15 cellular contexts compared by ENCODE assay signal in the genomic region with DNA sequence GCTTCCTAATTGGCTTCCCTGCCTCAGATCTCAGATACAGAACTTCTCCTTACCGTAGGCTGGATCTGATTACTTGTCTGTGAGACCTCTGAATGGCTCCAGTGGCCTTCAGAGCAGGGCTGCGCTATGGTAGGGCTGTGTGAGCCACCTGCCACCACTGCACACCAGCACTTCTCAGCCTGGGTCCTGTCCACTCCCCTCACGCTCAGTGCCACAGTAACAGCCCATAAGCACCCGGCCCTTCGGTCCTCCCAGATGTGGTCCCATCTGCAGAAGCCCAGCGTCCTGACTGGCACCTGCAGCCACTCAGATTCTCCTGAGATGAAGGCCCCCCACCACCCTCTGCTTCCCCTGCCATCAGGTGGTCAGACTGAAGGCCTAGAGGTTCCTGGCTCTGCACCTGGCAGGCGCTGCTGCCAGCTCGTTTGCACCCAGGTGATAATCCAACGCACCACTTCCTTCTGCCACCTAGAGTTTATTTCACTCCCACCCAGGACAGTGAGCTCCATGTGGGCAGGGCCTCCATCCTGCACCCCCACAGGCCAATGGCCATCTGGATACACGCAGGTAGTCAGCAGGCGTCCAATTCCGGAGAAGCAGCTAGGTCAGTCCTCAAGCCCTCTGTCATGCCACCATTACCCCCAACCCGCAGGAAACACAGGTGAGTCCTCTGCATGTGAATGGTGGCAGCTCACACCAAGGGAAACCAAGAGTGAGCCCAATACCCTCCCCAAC. TPM values are rescaled to one million over a fixed set of nuclear protein-coding genes. Genes with fewer than 3 reads are reported as not detected.
DNase-seq lines count a peak whose midpoint lies in the region; ATAC-seq, FAIRE-seq and TF ChIP-seq lines count a peak whose summit lies in the region.
"Had no signal": no experiment of that assay in that cellular context is flagged by ENCODE, and none has a peak within 500 bp of the region (broad histone marks: within the 10 kb centered on the region; RNA-seq: fewer than 3 reads in every experiment).

No MANE protein-coding gene starts in this region.

- POLR2A ChIA-PET in HepG2 (lab: Yijun Ruan, JAX), result no interaction called here
- POLR2A ChIA-PET in activated naive CD8-positive, alpha-beta T cell treated with anti-CD3 and anti-CD28 coated beads, Interleukin-2, amount 10 ng/mL, durations not matched to agents 7 days and 5 days (lab: Charles Lee), result interaction anchor here (1.0 to 7.6 kb wide), 3 partner anchors 9 to 71 kb away, joined by 3 to 40 read pairs (median 3); no protein-coding TSS in a partner anchor

- in situ Hi-C loops in HepG2 (cut with HindIII; ENCODE audit: extremely low pct_ligation_motif_present, low pct_unique_long_range_greater_than_20kb), result no loop called here

- no peak for TF ChIP-seq EP300 in HepG2 (IDR thresholded peaks at IDR 0.05; ENCODE audit: low read depth in 2 of 2, low read length in 2 of 2)
- TF ChIP-seq EP300 in HepG2 (CRISPR knock-in tag; IDR thresholded peaks at IDR 0.05; ENCODE audit: borderline replicate concordance), result no peak

- H3K9me3 Mint-ChIP-seq in activated naive CD8-positive, alpha-beta T cell treated with anti-CD3 and anti-CD28 coated beads, Interleukin-2, amount 10 ng/mL, durations not matched to agents 7 days and 5 days, result no peaks in the 10 kb centered on the region

- no peak for DNase-seq in HepG2 (ENCODE audit: low spot score)
- no peak for DNase-seq in right lobe of liver
- no peak for DNase-seq in activated naive CD8-positive, alpha-beta T cell treated with anti-CD3 and anti-CD28 coated beads, Interleukin-2, amount 10 ng/mL, durations not matched to agents 7 days and 5 days
- DNase-seq in mesenchymal stem cell, result no peak
- no peak for DNase-seq in vagina (ENCODE audit: extremely low spot score in 2 of 2)
- no peak for DNase-seq in NCI-H1417 treated with DMSO at 0.1 percent for 48 hours (lab: John Stamatoyannopoulos, UW)
- DNase-seq in NCI-H524 (lab: John Stamatoyannopoulos, UW), result no peak
- DNase-seq in SW480 (ENCODE audit: low spot score), result no peak
- DNase-seq: activated CD4-positive, alpha-beta T cell treated with anti-CD3 and anti-CD28 coated beads for 48 hours; AML-193; amygdala; head of caudate nucleus; left ventricle myocardium superior; NCI-H2171 treated with DMSO at 0.1 percent for 48 hours had no signal

- no peak overlapping the region for H2AFZ ChIP-seq in HepG2 (ENCODE audit: low read length)
- H2AFZ ChIP-seq in mesenchymal stem cell (ENCODE audit: low read depth, low read length), result no peak overlapping the region

- H3K4me1 Mint-ChIP-seq in activated naive CD8-positive, alpha-beta T cell treated with anti-CD3 and anti-CD28 coated beads, Interleukin-2, amount 10 ng/mL, durations not matched to agents 7 days and 5 days, result peaks cover 82% of the 10 kb centered on the region

- H3K4me3 ChIP-seq in HepG2 (replicated peaks in 1 of 3; ENCODE audit: insufficient read depth in 1 of 3, low read depth in 2 of 3, low read length in 3 of 3), result no peak overlapping the region
- no peak overlapping the region for H3K4me3 ChIP-seq in right lobe of liver
- H3K4me3 ChIP-seq in mesenchymal stem cell (ENCODE audit: insufficient read depth in 1 of 2, low read depth in 1 of 2, low read length in 2 of 2), result no peak overlapping the region
- no peak overlapping the region for H3K4me3 ChIP-seq in vagina

- peaks cover 54% of the 10 kb centered on the region for H4K20me1 ChIP-seq in HepG2 (ENCODE audit: insufficient read depth, low read length)

- ATAC-seq in HepG2 (no peak), right lobe of liver (no peak)
- ATAC-seq in activated naive CD8-positive, alpha-beta T cell treated with anti-CD3 and anti-CD28 coated beads, Interleukin-2, amount 10 ng/mL, durations not matched to agents 7 days and 5 days (ENCODE audit: low read depth), result no peak
- ATAC-seq: left ventricle myocardium superior had no signal

- CTCF ChIA-PET in HepG2 (lab: Yijun Ruan, JAX; ENCODE audit: low intra/inter-chr PET ratio, low total read pairs), result no interaction called here

- peaks cover 59% of the 10 kb centered on the region for H3K36me3 Mint-ChIP-seq in activated naive CD8-positive, alpha-beta T cell treated with anti-CD3 and anti-CD28 coated beads, Interleukin-2, amount 10 ng/mL, durations not matched to agents 7 days and 5 days

- peaks cover 94% of the 10 kb centered on the region for H3K4me1 ChIP-seq in HepG2 (ENCODE audit: insufficient read depth, low read length)
- peaks cover 0 to 25% (median 3%) of the 10 kb centered on the region in 4 donors for H3K4me1 ChIP-seq in right lobe of liver
- peaks cover 58% of the 10 kb centered on the region for H3K4me1 ChIP-seq in mesenchymal stem cell (ENCODE audit: control insufficient read depth, insufficient read depth, low read depth, low read length)
- peaks cover 97% of the 10 kb centered on the region for H3K4me1 ChIP-seq in vagina

- no peak overlapping the region for H2AK5ac ChIP-seq in mesenchymal stem cell (ENCODE audit: low read length, severe bottlenecking)

- BruUV-seq in HepG2 (replicated peaks; lab: Mats Ljungman, UMichigan), result no TSS peak

- no peak overlapping the region for H3K18ac ChIP-seq in mesenchymal stem cell (ENCODE audit: low read depth in 1 of 2, low read length in 2 of 2)

- H3K27ac Mint-ChIP-seq in activated naive CD8-positive, alpha-beta T cell treated with anti-CD3 and anti-CD28 coated beads, Interleukin-2, amount 10 ng/mL, durations not matched to agents 7 days and 5 days, result peak overlapping the region; percentile 76

- H3K9ac ChIP-seq in HepG2 (ENCODE audit: insufficient read depth, low read depth, low read length) (no peak overlapping the region), mesenchymal stem cell (ENCODE audit: low read length) (peak overlapping the region; percentile 14)

- no peak overlapping the region for H2BK12ac ChIP-seq in mesenchymal stem cell (ENCODE audit: low read length in 2 of 2)

- H4K8ac ChIP-seq in mesenchymal stem cell (ENCODE audit: low read length), result no peak overlapping the region

- H3K27ac ChIP-seq in HepG2 (ENCODE audit: extremely low read length, insufficient read depth, low read length), result no peak overlapping the region
- no peak overlapping the region for H3K27ac ChIP-seq in right lobe of liver
- no peak overlapping the region for H3K27ac ChIP-seq in mesenchymal stem cell (ENCODE audit: low read length, poor library complexity, severe bottlenecking)
- H3K27ac ChIP-seq in vagina, result peak overlapping the region; percentile 89

- H3K79me1 ChIP-seq in mesenchymal stem cell (replicated peaks; ENCODE audit: low read length, poor library complexity, severe bottlenecking), result no peaks in the 10 kb centered on the region

- no peak for FAIRE-seq in HepG2 (lab: Jason Lieb, UNC)
- FAIRE-seq: G401.6 had no signal

- no peak overlapping the region for H3K4me2 ChIP-seq in HepG2 (ENCODE audit: low read depth, low read length)
- H3K4me2 ChIP-seq in mesenchymal stem cell (ENCODE audit: low read length, poor library complexity, severe bottlenecking), result no peak overlapping the region

- no peak for TF ChIP-seq RAD21 in HepG2 (CRISPR knock-in tag; IDR thresholded peaks at IDR 0.05)

- peak in 1 of 2 experiments; percentile 12; a peak in 1 of 4 replicates for TF ChIP-seq POLR2A in HepG2 (IDR thresholded peaks at IDR 0.05; ENCODE audit: insufficient read depth in 1 of 2, low read depth in 2 of 2, low read length in 2 of 2)
- no peak for TF ChIP-seq POLR2A in right lobe of liver (IDR thresholded peaks at IDR 0.05)
- TF ChIP-seq POLR2A in vagina (IDR thresholded peaks at IDR 0.05), result no peak

- intact Hi-C loops in HepG2 (cut with micrococcal nuclease; ENCODE audit: unreplicated experiment) (no loop called here), right lobe of liver (cut with DNase I) (no loop called here), vagina (cut with DNase I) (no loop called here)

- H3K79me2 ChIP-seq in HepG2 (ENCODE audit: insufficient read depth, low read length), result peaks cover 98% of the 10 kb centered on the region

- H3K27me3 ChIP-seq in HepG2 (ENCODE audit: control insufficient read depth in 1 of 2, insufficient read depth in 2 of 2, low read length in 2 of 2), result no peaks in the 10 kb centered on the region
- no peaks in the 10 kb centered on the region for H3K27me3 ChIP-seq in right lobe of liver
- H3K27me3 ChIP-seq in mesenchymal stem cell (ENCODE audit: control insufficient read depth in 1 of 2, insufficient read depth in 1 of 2, low read length in 2 of 2), result no peaks in the 10 kb centered on the region
- no peaks in the 10 kb centered on the region for H3K27me3 ChIP-seq in vagina

- H3K36me3 ChIP-seq in HepG2 (replicated peaks in 1 of 2; ENCODE audit: control insufficient read depth in 1 of 2, insufficient read depth in 2 of 2, low read length in 2 of 2), result peaks cover 37 to 79% of the 10 kb centered on the region in 2 experiments
- H3K36me3 ChIP-seq in right lobe of liver, result peaks cover 0 to 35% (median 18%) of the 10 kb centered on the region in 4 donors
- peaks cover 81 to 86% of the 10 kb centered on the region in 2 experiments for H3K36me3 ChIP-seq in mesenchymal stem cell (ENCODE audit: control insufficient read depth in 1 of 2, insufficient read depth in 2 of 2, low read depth in 1 of 2, low read length in 2 of 2)
- peaks cover 0 to 42% of the 10 kb centered on the region in 2 donors for H3K36me3 ChIP-seq in vagina

- H3K4ac ChIP-seq in mesenchymal stem cell (ENCODE audit: low read depth in 1 of 2, low read length in 2 of 2), result no peak overlapping the region

- WGBS in HepG2 (ENCODE audit: low lambda C conversion rate), result 95% methylated on average over 11 of the region's 13 CpGs
- 94% methylated on average over 7 of the region's 13 CpGs for WGBS in right lobe of liver (ENCODE audit: insufficient coverage, low coverage, low lambda C conversion rate, missing lambda C conversion rate)
- 97% methylated on average over 13 of the region's 13 CpGs for WGBS in mesenchymal stem cell

- no peaks in the 10 kb centered on the region for H3K9me3 ChIP-seq in HepG2 (ENCODE audit: low read length)
- no peaks in the 10 kb centered on the region for H3K9me3 ChIP-seq in right lobe of liver
- H3K9me3 ChIP-seq in mesenchymal stem cell (ENCODE audit: control insufficient read depth, low read length), result no peaks in the 10 kb centered on the region
- no peaks in the 10 kb centered on the region for H3K9me3 ChIP-seq in vagina

- no peak overlapping the region for H4K91ac ChIP-seq in mesenchymal stem cell (ENCODE audit: low read length)

- no peak overlapping the region for H2BK5ac ChIP-seq in mesenchymal stem cell (ENCODE audit: low read depth, low read length, poor library complexity, severe bottlenecking)

- no peaks in the 10 kb centered on the region for H3K27me3 Mint-ChIP-seq in activated naive CD8-positive, alpha-beta T cell treated with anti-CD3 and anti-CD28 coated beads, Interleukin-2, amount 10 ng/mL, durations not matched to agents 7 days and 5 days

- H3K4me3 Mint-ChIP-seq in activated naive CD8-positive, alpha-beta T cell treated with anti-CD3 and anti-CD28 coated beads, Interleukin-2, amount 10 ng/mL, durations not matched to agents 7 days and 5 days, result peak overlapping the region; percentile 39

- H2BK120ac ChIP-seq in mesenchymal stem cell (ENCODE audit: low read depth, low read length), result no peak overlapping the region

- TF ChIP-seq CTCF in HepG2 (CRISPR knock-in tag; IDR thresholded peaks at IDR 0.05) (no peak), right lobe of liver (IDR thresholded peaks at IDR 0.05) (no peak), vagina (IDR thresholded peaks at IDR 0.05) (no peak)

- H3K23ac ChIP-seq in mesenchymal stem cell (ENCODE audit: low read length in 2 of 2), result no peak overlapping the region

- no peak overlapping the region for H2BK15ac ChIP-seq in mesenchymal stem cell (ENCODE audit: low read depth, poor library complexity, severe bottlenecking)

- H3K14ac ChIP-seq in mesenchymal stem cell (ENCODE audit: low read length in 2 of 2), result no peak overlapping the region

RNA-seq across cellular contexts. Expression of a gene that starts 5.4 kb away (rescaled TPM):
- total RNA-seq in HepG2 (2016; rRNA removed; fragmentation: Illumina TruSeq; extraction: Trizol) (106 and 120 TPM in 2 replicates), right lobe of liver (100 to 1,000 TPM in 1 of 6 experiments, 10 to 100 TPM in 5; 65.1 to 149 (median 76.4) TPM), vagina (159 TPM)
- 50.7 and 51.7 TPM in 2 replicates for total RNA-seq in HepG2 (2016; cell fraction: cytosol; rRNA removed; fragmentation: Illumina TruSeq; extraction: Trizol; ENCODE audit: low read depth)
- total RNA-seq in HepG2 (2016; cell fraction: insoluble cytoplasmic fraction; rRNA removed; fragmentation: Illumina TruSeq; extraction: Trizol), result 98.1 and 109 TPM in 2 replicates
- 54.9 and 56.0 TPM in 2 replicates for total RNA-seq in HepG2 (2016; cell fraction: membrane; rRNA removed; fragmentation: Illumina TruSeq; extraction: Trizol)
- 57.3 and 65.4 TPM in 2 replicates for total RNA-seq in HepG2 (2016; cell fraction: nucleus; rRNA removed; fragmentation: Illumina TruSeq; extraction: Trizol)
- 198 and 199 TPM in 2 replicates for polyA plus RNA-seq in HepG2 (2011; rRNA removed)
- 187 and 226 TPM in 2 replicates for polyA plus RNA-seq in HepG2 (2011; cell fraction: cytosol; rRNA removed)
- polyA plus RNA-seq in HepG2 (2011; cell fraction: nucleus; rRNA removed), result 166 and 177 TPM in 2 replicates
- polyA plus RNA-seq in HepG2 (2012), result 117 and 122 TPM in 2 replicates
- 33.9 and 35.4 TPM in 2 replicates for polyA plus RNA-seq in HepG2 (2016; cell fraction: cytosol; fragmentation: Illumina TruSeq; extraction: Trizol; ENCODE audit: low read depth)
- 136 and 179 TPM in 2 replicates for polyA plus RNA-seq in HepG2 (2016; cell fraction: insoluble cytoplasmic fraction; fragmentation: Illumina TruSeq; extraction: Trizol; ENCODE audit: low read depth)
- polyA plus RNA-seq in HepG2 (2016; cell fraction: membrane; fragmentation: Illumina TruSeq; extraction: Trizol; ENCODE audit: low read depth), result 47.7 and 51.7 TPM in 2 replicates
- polyA plus RNA-seq in HepG2 (2016; cell fraction: nucleus; fragmentation: Illumina TruSeq; extraction: Trizol; ENCODE audit: insufficient read depth, low read depth), result 118 and 124 TPM in 2 replicates
- 149 and 296 TPM in 2 replicates for polyA minus RNA-seq in HepG2 (2011; rRNA and poly(A)+ RNA removed; ENCODE audit: low replicate concordance)
- polyA minus RNA-seq in HepG2 (2011; cell fraction: cytosol; rRNA and poly(A)+ RNA removed), result 111 and 136 TPM in 2 replicates
- 82.2 and 96.2 TPM in 2 replicates for polyA minus RNA-seq in HepG2 (2011; cell fraction: nucleus; rRNA and poly(A)+ RNA removed)
- 100 to 1,000 TPM; 371 to 372 TPM for total RNA-seq in activated naive CD8-positive, alpha-beta T cell treated with anti-CD3 and anti-CD28 coated beads, Interleukin-2, amount 10 ng/mL, durations not matched to agents 7 days and 5 days
- polyA plus RNA-seq in mesenchymal stem cell (2013, experiment 1 of 2), result 208 TPM
- 215 TPM for polyA plus RNA-seq in mesenchymal stem cell (2013, experiment 2 of 2)
